Comparison of ENCODE assay signal across 12 cellular contexts in genomic region chr12:32559434-32559833, GRCh38.
DNase-seq lines count a peak whose midpoint lies in the region; ATAC-seq and TF ChIP-seq lines count a peak whose summit lies in the region.
"Had no signal": no experiment of that assay in that cellular context is flagged by ENCODE, and none has a peak within 500 bp of the region (broad histone marks: within the 10 kb centered on the region; RNA-seq: fewer than 3 reads in every experiment).

No MANE protein-coding gene starts in this region.

- intact Hi-C loops in CD14-positive monocyte (cut with micrococcal nuclease), result no loop called here

- no CpG with 5 or more reads among the region's 3 CpGs for whole genome bisulfite sequencing in H9 (ENCODE audit: extremely low coverage, insufficient read length, low lambda C conversion rate)

- H3K27me3 Mint-ChIP-seq in CD14-positive monocyte (ENCODE audit: low read depth in 3 of 3), result no peaks in the 10 kb centered on the region
- no peaks in the 10 kb centered on the region; the same call in 1 of the 2 replicates for H3K27me3 Mint-ChIP-seq in H9 (ENCODE audit: low read depth)

- H3K27ac Mint-ChIP-seq in CD14-positive monocyte, result peak overlapping the region; percentile 70 to 89 (median 85)
- H3K27ac Mint-ChIP-seq in H9, result peak overlapping the region in 2 of 3 experiments; percentile 12 to 90; a peak in 2 of 7 replicates

- H3K4me1 Mint-ChIP-seq in CD14-positive monocyte (peaks cover 29% of the 10 kb centered on the region), H9 (peaks cover 30 to 41% of the 10 kb centered on the region in 2 experiments)
- H3K4me1 Mint-ChIP-seq: CD4-positive, CD25-positive, alpha-beta regulatory T cell had no signal

- H3K27ac ChIP-seq in H9 (ENCODE audit: insufficient read length, low read depth, low read length) (no peak overlapping the region), mucosa of rectum (ENCODE audit: low read depth in 2 of 2, low read length in 2 of 2) (peak overlapping the region; percentile 50 to 68)

- peaks cover 7% of the 10 kb centered on the region for H3K79me1 ChIP-seq in H9 (ENCODE audit: insufficient read depth, low read depth, low read length, poor library complexity, severe bottlenecking)

- H2BK120ac ChIP-seq in H9 (ENCODE audit: low read depth, low read length, poor library complexity, severe bottlenecking), result no peak overlapping the region

- H4K8ac ChIP-seq in H9 (replicated peaks; ENCODE audit: insufficient read length, low read depth, low read length), result no peak overlapping the region

- no peak for ATAC-seq in HG03139 (IDR thresholded peaks at IDR 0.05; ENCODE audit: unreplicated experiment)

- H3K9ac ChIP-seq in H9 (ENCODE audit: extremely low read depth, insufficient read length, low read length) (no peak overlapping the region), mucosa of rectum (ENCODE audit: low read depth in 1 of 2, low read length in 2 of 2) (no peak overlapping the region)

- peak overlapping the region in 1 of 2 donors; percentile 9 for H3K4me3 Mint-ChIP-seq in CD14-positive monocyte
- no peak overlapping the region for H3K4me3 Mint-ChIP-seq in H9
- H3K4me3 Mint-ChIP-seq: CD4-positive, CD25-positive, alpha-beta regulatory T cell had no signal

- no peak overlapping the region for H3K4ac ChIP-seq in H9 (ENCODE audit: low read depth, low read length)

- H3K56ac ChIP-seq in H9 (ENCODE audit: insufficient read length, low read depth, low read length), result no peak overlapping the region

- no peak overlapping the region for H3K23ac ChIP-seq in H9 (ENCODE audit: insufficient read length, low read depth, low read length)

- H2BK12ac ChIP-seq in H9 (ENCODE audit: insufficient read length, low read depth, low read length), result no peak overlapping the region

- no peak overlapping the region for H2AFZ ChIP-seq in H9 (ENCODE audit: low read length)

- no peak overlapping the region for H2BK5ac ChIP-seq in H9 (ENCODE audit: insufficient read length, low read length)

- H3K9me3 ChIP-seq in H9 (ENCODE audit: control insufficient read depth, low read depth, low read length) (no peaks in the 10 kb centered on the region), mucosa of rectum (ENCODE audit: control insufficient read depth in 2 of 2, low read length in 2 of 2) (no peaks in the 10 kb centered on the region)

- no peaks in the 10 kb centered on the region; the same call in 1 of the 2 replicates for H3K4me1 ChIP-seq in H9 (ENCODE audit: insufficient read depth, low read length)
- H3K4me1 ChIP-seq in mucosa of rectum (ENCODE audit: control insufficient read depth in 2 of 2, insufficient read depth in 2 of 2, low read length in 2 of 2), result peaks cover 0 to 9% of the 10 kb centered on the region in 2 donors

- H3K9me3 Mint-ChIP-seq in CD14-positive monocyte (peaks cover 0 to 5% (median 2%) of the 10 kb centered on the region in 7 donors), H9 (peaks cover 7 to 15% of the 10 kb centered on the region in 2 experiments; a peak in 4 of 5 replicates)

- no peaks in the 10 kb centered on the region for H4K20me1 ChIP-seq in H9 (ENCODE audit: control insufficient read depth, insufficient read depth, insufficient read length)

- H3K18ac ChIP-seq in H9 (ENCODE audit: insufficient read length, low read depth, low read length), result no peak overlapping the region

- TF ChIP-seq CTCF in CD14-positive monocyte (IDR thresholded peaks at IDR 0.05), result no peak
- no peak for TF ChIP-seq CTCF in H9 (conservative IDR thresholded peaks at IDR 0.05)

- peak overlapping the region in 1 of 2 donors; percentile 52 for H3K4me3 ChIP-seq in mucosa of rectum (ENCODE audit: low read length in 2 of 2)

- H4K5ac ChIP-seq in H9 (ENCODE audit: insufficient read length, low read depth, low read length), result no peak overlapping the region

- H3K4me2 ChIP-seq in H9 (ENCODE audit: insufficient read depth, insufficient read length, low read length), result no peak overlapping the region

- no peak overlapping the region for H2BK15ac ChIP-seq in H9 (ENCODE audit: low read depth, low read length)

- no peak overlapping the region for H2BK20ac ChIP-seq in H9 (ENCODE audit: low read depth, low read length, poor library complexity, severe bottlenecking)

- peaks cover 39 to 60% of the 10 kb centered on the region in 2 donors for H3K36me3 Mint-ChIP-seq in CD14-positive monocyte
- peaks cover 22 to 34% (median 32%) of the 10 kb centered on the region in 3 experiments for H3K36me3 Mint-ChIP-seq in H9 (ENCODE audit: insufficient read depth in 1 of 3, low read depth in 3 of 3)
- H3K36me3 Mint-ChIP-seq: CD4-positive, CD25-positive, alpha-beta regulatory T cell had no signal

- H3K36me3 ChIP-seq in mucosa of rectum (ENCODE audit: control insufficient read depth in 2 of 2, insufficient read depth in 2 of 2, low read length in 2 of 2), result peaks cover 3 to 5% of the 10 kb centered on the region in 2 donors

- H3K27me3 ChIP-seq in H9 (ENCODE audit: insufficient read depth, low read length) (no peaks in the 10 kb centered on the region), mucosa of rectum (ENCODE audit: control insufficient read depth in 2 of 2, insufficient read depth in 2 of 2, low read length in 2 of 2) (no peaks in the 10 kb centered on the region)

- peaks cover 4% of the 10 kb centered on the region; the same call in 1 of the 2 replicates for H3K79me2 ChIP-seq in H9 (ENCODE audit: insufficient read depth, low read length)

- no peak overlapping the region for H2AK5ac ChIP-seq in H9 (ENCODE audit: insufficient read length, low read length)

- no peak overlapping the region for H3K14ac ChIP-seq in H9 (ENCODE audit: insufficient read depth, low read length)

- no peak for DNase-seq in CD14-positive monocyte (ENCODE audit: low spot score)
- no peak for DNase-seq in H9
- peak; percentile 57 for DNase-seq in amniotic epithelial cell (ENCODE audit: low read depth)
- DNase-seq in C1 segment of cervical spinal cord (lab: John Stamatoyannopoulos, UW), result no peak
- no peak for DNase-seq in activated naive CD4-positive, alpha-beta T cell (lab: John Stamatoyannopoulos, UW)
- DNase-seq in NCI-H748 treated with DMSO at 0.1 percent for 48 hours (lab: John Stamatoyannopoulos, UW), result no peak
- DNase-seq: activated CD4-positive, alpha-beta T cell treated with anti-CD3 and anti-CD28 coated beads, Interleukin-2, amount 50 U/mL, for 4 hours; amniotic stem cell; NCI-H1436 had no signal

- H3T11ph ChIP-seq in H9 (ENCODE audit: low read length), result no peak overlapping the region

- H4K91ac ChIP-seq in H9 (ENCODE audit: insufficient read length, low read depth, low read length), result no peak overlapping the region

- H3K23me2 ChIP-seq in H9 (ENCODE audit: insufficient read length, low read depth, low read length, poor library complexity, severe bottlenecking), result no peaks in the 10 kb centered on the region
